9 cellular contexts compared by ENCODE assay signal in the genomic region with DNA sequence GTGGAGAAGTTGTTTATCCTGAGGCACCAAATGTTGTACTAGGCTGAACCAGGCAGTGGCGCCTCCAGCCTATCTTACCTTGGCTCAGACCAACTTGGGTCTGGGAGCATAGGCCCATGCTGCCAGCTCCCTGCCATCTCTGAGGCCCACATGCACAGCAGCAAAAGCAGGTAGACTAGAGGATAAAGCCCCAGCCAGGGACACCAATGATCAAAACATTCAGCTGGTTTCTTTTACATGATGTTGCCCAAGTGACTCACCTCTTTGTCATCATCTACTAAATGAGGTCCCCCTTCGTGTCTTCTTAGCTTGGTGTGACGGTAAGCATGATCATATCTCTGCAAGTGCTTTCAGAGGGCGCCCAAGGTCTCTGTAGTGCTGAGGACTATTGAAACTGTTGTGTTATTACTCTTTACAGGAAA.
DNase-seq lines count a peak whose midpoint lies in the region; ATAC-seq lines count a peak whose summit lies in the region.
"Had no signal": no experiment of that assay in that cellular context is flagged by ENCODE, and none has a peak within 500 bp of the region (broad histone marks: within the 10 kb centered on the region; RNA-seq: fewer than 3 reads in every experiment).

No MANE protein-coding gene starts in this region.

- peaks cover 3% of the 10 kb centered on the region for H3K27me3 Mint-ChIP-seq in activated CD8-positive, alpha-beta T cell treated with anti-CD3 and anti-CD28 coated beads, Interleukin-2, amount 10 ng/mL, durations not matched to agents 7 days and 5 days (ENCODE audit: low read depth)

- H3K4me3 Mint-ChIP-seq in activated CD8-positive, alpha-beta T cell treated with anti-CD3 and anti-CD28 coated beads, Interleukin-2, amount 10 ng/mL, durations not matched to agents 7 days and 5 days = no peak overlapping the region

- DNase-seq in A172 (ENCODE audit: low spot score) = peak; percentile 33
- peak; percentile 39 for DNase-seq in activated CD8-positive, alpha-beta T cell treated with anti-CD3 and anti-CD28 coated beads, Interleukin-2, amount 10 ng/mL, durations not matched to agents 7 days and 5 days
- no peak for DNase-seq in GOT3 (lab: John Stamatoyannopoulos, UW)
- no peak for DNase-seq in GM19238 (ENCODE audit: insufficient read length, low spot score)
- DNase-seq in superior temporal gyrus (ENCODE audit: extremely low spot score) = no peak
- DNase-seq: amniotic stem cell had no signal

- CTCF ChIA-PET in activated CD8-positive, alpha-beta T cell treated with anti-CD3 and anti-CD28 coated beads, Interleukin-2, amount 10 ng/mL, durations not matched to agents 7 days and 5 days (lab: Charles Lee) = interaction anchor here (0.6 to 1.1 kb wide), 3 partner anchors 26 to 218 kb away, joined by 3 to 5 read pairs (median 3); no protein-coding TSS in a partner anchor

- H3K9me3 Mint-ChIP-seq in activated CD8-positive, alpha-beta T cell treated with anti-CD3 and anti-CD28 coated beads, Interleukin-2, amount 10 ng/mL, durations not matched to agents 7 days and 5 days (ENCODE audit: insufficient read depth) = no peaks in the 10 kb centered on the region

- H3K27ac Mint-ChIP-seq in activated CD8-positive, alpha-beta T cell treated with anti-CD3 and anti-CD28 coated beads, Interleukin-2, amount 10 ng/mL, durations not matched to agents 7 days and 5 days = peak overlapping the region; percentile 70

- POLR2A ChIA-PET in activated CD8-positive, alpha-beta T cell treated with anti-CD3 and anti-CD28 coated beads, Interleukin-2, amount 10 ng/mL, durations not matched to agents 7 days and 5 days (lab: Charles Lee) = no interaction called here

- no peaks in the 10 kb centered on the region for H3K36me3 Mint-ChIP-seq in activated CD8-positive, alpha-beta T cell treated with anti-CD3 and anti-CD28 coated beads, Interleukin-2, amount 10 ng/mL, durations not matched to agents 7 days and 5 days (ENCODE audit: low read depth)

- ATAC-seq in GM18873 (IDR thresholded peaks at IDR 0.05; ENCODE audit: low FRiP score, unreplicated experiment) (peak; percentile 84), HG03064 (IDR thresholded peaks at IDR 0.05; ENCODE audit: low read depth, unreplicated experiment) (peak; percentile 93), GM21360 (IDR thresholded peaks at IDR 0.05; ENCODE audit: unreplicated experiment) (no peak)
- ATAC-seq in activated CD8-positive, alpha-beta T cell treated with anti-CD3 and anti-CD28 coated beads, Interleukin-2, amount 10 ng/mL, durations not matched to agents 7 days and 5 days = peak; percentile 88

- peaks cover 9% of the 10 kb centered on the region for H3K4me1 Mint-ChIP-seq in activated CD8-positive, alpha-beta T cell treated with anti-CD3 and anti-CD28 coated beads, Interleukin-2, amount 10 ng/mL, durations not matched to agents 7 days and 5 days (ENCODE audit: low read depth)

Comparison
In these comparisons a context has a peak if more than half of its experiments do, and no peak if none do; other contexts are left out.
1. DNase-seq: peak in A172 (single experiment) and activated CD8-positive, alpha-beta T cell treated with anti-CD3 and anti-CD28 coated beads, Interleukin-2, amount 10 ng/mL, durations not matched to agents 7 days and 5 days (single experiment); none in GOT3 (single experiment), GM19238 (single experiment) and superior temporal gyrus (single experiment).